In genomic region chr19:35740423-35741215, GRCh38 we compare ENCODE assay signal across 8 cellular contexts. TPM values are rescaled to one million over a fixed set of nuclear protein-coding genes. Genes with fewer than 3 reads are reported as not detected.
DNase-seq lines count a peak whose midpoint lies in the region; ATAC-seq and TF ChIP-seq lines count a peak whose summit lies in the region.

No MANE protein-coding gene starts in this region.

- DNase-seq in COLO829 (ENCODE audit: low spot score), result peak; percentile 99
- peak; percentile 98 for DNase-seq in GM20000 (ENCODE audit: low spot score)
- DNase-seq in HT1080 (ENCODE audit: low read depth), result peak; percentile 93
- DNase-seq in NK-92 treated with Interleukin-12 subunit alpha and Interleukin-12 subunit beta, amount 100 ng/mL, for 24 hours (lab: John Stamatoyannopoulos, UW), result peak; percentile 95
- DNase-seq in activated CD8-positive, alpha-beta memory T cell treated with anti-CD3 and anti-CD28 coated beads for 4 hours (ENCODE audit: low read depth in 2 of 2), result peak; percentile 90
- peak; percentile 91 to 94 (median 91) for DNase-seq in effector memory CD8-positive, alpha-beta T cell
- peak; percentile 80 for DNase-seq in stimulated activated CD8-positive, alpha-beta memory T cell treated with anti-CD3 and anti-CD28 coated beads, Interleukin-15, amount 100 ng/mL, for 24 hours (ENCODE audit: low read depth)

- no peaks in the 10 kb centered on the region for H3K27me3 Mint-ChIP-seq in effector memory CD8-positive, alpha-beta T cell

- no peaks in the 10 kb centered on the region for H3K9me3 ChIP-seq in mesodermal cell (ENCODE audit: control insufficient read depth, low read length)

- ATAC-seq in effector memory CD8-positive, alpha-beta T cell (replicated peaks), result peak; percentile 63

- WGBS in mesodermal cell (ENCODE audit: insufficient coverage in 2 of 2), 2 experiments, result 0% methylated on average over 54 to 62 of the region's 63 CpGs

- H3K9me3 Mint-ChIP-seq in effector memory CD8-positive, alpha-beta T cell, result no peaks in the 10 kb centered on the region

- H3K4me3 ChIP-seq in mesodermal cell (ENCODE audit: extremely low read depth, insufficient read depth, low read length, poor library complexity, severe bottlenecking), result peak overlapping the region; percentile 56

- H3K4me1 ChIP-seq in mesodermal cell (ENCODE audit: control insufficient read depth, insufficient read depth, low read length, poor library complexity, severe bottlenecking), result peaks cover 12% of the 10 kb centered on the region

- peak; percentile 3 for TF ChIP-seq CTCF in GM20000 (IDR thresholded peaks at IDR 0.05; ENCODE audit: extremely low read depth, missing control alignments)

- peaks cover 47% of the 10 kb centered on the region for H3K36me3 Mint-ChIP-seq in effector memory CD8-positive, alpha-beta T cell (ENCODE audit: insufficient read depth)

- peak overlapping the region; percentile 86 to 94 for H3K4me3 Mint-ChIP-seq in effector memory CD8-positive, alpha-beta T cell

- peaks cover 34 to 44% of the 10 kb centered on the region in 2 donors for H3K4me1 Mint-ChIP-seq in effector memory CD8-positive, alpha-beta T cell (ENCODE audit: low read depth in 2 of 2)

- peak overlapping the region; percentile 89 for H3K27ac ChIP-seq in mesodermal cell (ENCODE audit: low read depth, low read length, severe bottlenecking)

- peak overlapping the region; percentile 22 to 93 for H3K27ac Mint-ChIP-seq in effector memory CD8-positive, alpha-beta T cell

- H3K36me3 ChIP-seq in mesodermal cell (ENCODE audit: control insufficient read depth, insufficient read depth, low read length), result peaks cover 46% of the 10 kb centered on the region

RNA-seq across cellular contexts. Expression of gene IGFLR1, which starts 1.6 kb away (rescaled TPM):
- total RNA-seq in HT1080 (2014; rRNA removed; shearing (Covaris generic)), result 2.9 and 11.1 TPM in 2 replicates
- 5.0 and 8.3 TPM in 2 replicates for polyA plus RNA-seq in HT1080 (2015; cell fraction: cytosol; rRNA removed)
- polyA plus RNA-seq in HT1080 (2015; cell fraction: nucleus; rRNA removed), result 8.7 and 10.8 TPM in 2 replicates
- polyA plus RNA-seq in mesodermal cell (2013, experiment 1 of 2), result 5.1 TPM
- polyA plus RNA-seq in mesodermal cell (2013, experiment 2 of 2), result 3.1 TPM

RNA-seq across cellular contexts. Expression of gene U2AF1L4, which starts 4.6 kb away (rescaled TPM):
- 8.4 and 13.3 TPM in 2 replicates for total RNA-seq in HT1080 (2014; rRNA removed; shearing (Covaris generic))
- polyA plus RNA-seq in HT1080 (2015; cell fraction: cytosol; rRNA removed), result 7.2 and 13.2 TPM in 2 replicates
- 32.6 and 38.6 TPM in 2 replicates for polyA plus RNA-seq in HT1080 (2015; cell fraction: nucleus; rRNA removed)
- polyA plus RNA-seq in mesodermal cell (2013, experiment 1 of 2), result 10.6 TPM
- 12.3 TPM for polyA plus RNA-seq in mesodermal cell (2013, experiment 2 of 2)

RNA-seq across cellular contexts. Expression of gene PSENEN, which starts 4.8 kb away (rescaled TPM):
- total RNA-seq in HT1080 (2014; rRNA removed; shearing (Covaris generic)), result 48.5 and 50.6 TPM in 2 replicates
- 32.1 and 56.9 TPM in 2 replicates for polyA plus RNA-seq in HT1080 (2015; cell fraction: cytosol; rRNA removed)
- polyA plus RNA-seq in HT1080 (2015; cell fraction: nucleus; rRNA removed), result 24.3 and 36.7 TPM in 2 replicates
- polyA plus RNA-seq in mesodermal cell (2013, experiment 1 of 2), result 79.4 TPM
- polyA plus RNA-seq in mesodermal cell (2013, experiment 2 of 2), result 70.8 TPM

RNA-seq across cellular contexts. Expression of gene LIN37, which starts 7.8 kb away (rescaled TPM):
- total RNA-seq in HT1080 (2014; rRNA removed; shearing (Covaris generic)), result 4.5 and 5.4 TPM in 2 replicates
- 8.6 and 10.6 TPM in 2 replicates for polyA plus RNA-seq in HT1080 (2015; cell fraction: cytosol; rRNA removed)
- 29.6 and 30.1 TPM in 2 replicates for polyA plus RNA-seq in HT1080 (2015; cell fraction: nucleus; rRNA removed)
- polyA plus RNA-seq in mesodermal cell (2013, experiment 1 of 2), result 8.1 TPM
- 10.2 TPM for polyA plus RNA-seq in mesodermal cell (2013, experiment 2 of 2)

RNA-seq across cellular contexts. Expression of gene HSPB6, which starts 16.2 kb away (rescaled TPM):
- 0.17 TPM in 1 of 2 replicates, not detected in the other for total RNA-seq in HT1080 (2014; rRNA removed; shearing (Covaris generic))
- 1.2 and 1.4 TPM in 2 replicates for polyA plus RNA-seq in HT1080 (2015; cell fraction: cytosol; rRNA removed)
- 0.31 and 1.0 TPM in 2 replicates for polyA plus RNA-seq in HT1080 (2015; cell fraction: nucleus; rRNA removed)
- polyA plus RNA-seq in mesodermal cell (2013, experiment 1 of 2), result 0.77 TPM
- 1.3 TPM for polyA plus RNA-seq in mesodermal cell (2013, experiment 2 of 2)

Comparison
In these comparisons a context has a peak if more than half of its experiments do, and no peak if none do; other contexts are left out.
1. Peak in every context shown above with its lines: DNase-seq, ATAC-seq, H3K4me3 ChIP-seq and H3K27ac ChIP-seq.